Comparison of ENCODE assay signal across 3 cellular contexts in the genomic region with DNA sequence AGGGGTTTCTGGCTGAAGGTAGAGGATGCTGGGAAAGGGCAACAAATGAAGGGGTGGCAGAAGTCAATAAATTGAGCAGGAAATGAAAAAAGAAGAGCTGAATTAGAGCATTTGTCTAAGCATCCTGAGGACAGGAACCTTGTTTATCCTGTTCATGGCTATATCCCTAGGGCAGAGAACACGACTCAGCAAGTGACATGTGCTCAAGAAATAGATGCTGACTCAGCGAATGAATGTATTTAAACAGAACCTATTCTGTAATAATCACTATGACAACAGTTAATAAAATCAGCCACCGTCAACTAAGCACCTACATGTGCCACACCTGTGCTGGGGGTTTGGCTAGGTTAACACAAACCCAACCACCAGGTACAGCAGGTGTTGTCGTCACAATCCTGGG.
TF ChIP-seq lines count a peak whose summit lies in the region.

No MANE protein-coding gene starts in this region.

TF ChIP-seq in A549, 52 proteins besides CTCF, POLR2A, EP300 and RAD21:
- peak; percentile 99 for TF ChIP-seq MAFK (IDR thresholded peaks at IDR 0.05; ENCODE audit: partially characterized antibody)
- TF ChIP-seq MAZ (IDR thresholded peaks at IDR 0.05; ENCODE audit: borderline replicate concordance, low read depth, low read length): no peak

TF ChIP-seq in IMR-90, 13 proteins besides CTCF, POLR2A, EP300 and RAD21:
- TF ChIP-seq FOS (IDR thresholded peaks at IDR 0.05; ENCODE audit: low read depth, low read length) (no peak), MAFK (IDR thresholded peaks at IDR 0.05; ENCODE audit: low read depth, low read length) (peak; percentile 98), RFX5 (IDR thresholded peaks at IDR 0.05; ENCODE audit: low read depth, low read length) (no peak), MAZ (IDR thresholded peaks at IDR 0.05; ENCODE audit: borderline replicate concordance, low read depth, low read length) (no peak)

TF ChIP-seq in H1, 55 proteins besides CTCF, POLR2A, EP300 and RAD21:
- TF ChIP-seq BACH1 (IDR thresholded peaks at IDR 0.05; ENCODE audit: low read length) (peak; percentile 75), MAFK (IDR thresholded peaks at IDR 0.05; ENCODE audit: low read depth, low read length) (peak; percentile 97)
- TF ChIP-seq, protein P1, sequence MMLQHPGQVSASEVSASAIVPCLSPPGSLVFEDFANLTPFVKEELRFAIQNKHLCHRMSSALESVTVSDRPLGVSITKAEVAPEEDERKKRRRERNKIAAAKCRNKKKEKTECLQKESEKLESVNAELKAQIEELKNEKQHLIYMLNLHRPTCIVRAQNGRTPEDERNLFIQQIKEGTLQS (IDR thresholded peaks at IDR 0.05; ENCODE audit: insufficient read depth, low read depth, low read length): no peak
TF ChIP-seq in H1: peak in this region for 2.
